Comparison of ENCODE assay signal across 8 cellular contexts in genomic region chr7:30136339-30136738, GRCh38. TPM values are rescaled to one million over a fixed set of nuclear protein-coding genes. Genes with fewer than 3 reads are reported as not detected.
A peak's percentile ranks its signal among the peaks of the same experiment; 100 is the strongest.
DNase-seq lines count a peak whose midpoint lies in the region; ATAC-seq and TF ChIP-seq lines count a peak whose summit lies in the region.

No MANE protein-coding gene starts in this region.

- peaks cover 6% of the 10 kb centered on the region for H3K4me1 ChIP-seq in psoas muscle

- ATAC-seq in psoas muscle, result peak in 2 of 4 donors; percentile 1

- WGBS in psoas muscle, 3 donors, result 40 to 52% (median 41%) methylated on average over 24 of the region's 24 CpGs

- H3K4me3 ChIP-seq in GM06990 (replicated peaks; ENCODE audit: low read depth, low read length) (peak overlapping the region; percentile 81), fibroblast of mammary gland (ENCODE audit: control insufficient read depth, low read depth, low read length) (peak overlapping the region; percentile 86), psoas muscle (peak overlapping the region; percentile 92)

- DNase-seq in GM06990 (ENCODE audit: extremely low read depth, insufficient read length) (no peak), RPMI8226 (peak; percentile 13), fibroblast of mammary gland (ENCODE audit: low read depth) (no peak), psoas muscle (no peak), HPDE6-E6E7 (ENCODE audit: extremely low spot score) (no peak), retina (no peak), islet precursor cell (no peak)
- DNase-seq in NK-92 treated with Interleukin-12 subunit alpha and Interleukin-12 subunit beta, amount 100 ng/mL, for 24 hours (lab: John Stamatoyannopoulos, UW), result no peak

- no peaks in the 10 kb centered on the region for H3K36me3 ChIP-seq in GM06990 (ENCODE audit: control insufficient read depth, insufficient read depth, low read length)
- H3K36me3 ChIP-seq in psoas muscle (ENCODE audit: insufficient read depth in 1 of 2, low read depth in 1 of 2), result no peaks in the 10 kb centered on the region

- no peaks in the 10 kb centered on the region for H3K9me3 ChIP-seq in psoas muscle

- intact Hi-C loops in psoas muscle (cut with DNase I), result no loop called here

- TF ChIP-seq CTCF in GM06990 (IDR thresholded peaks at IDR 0.05; ENCODE audit: insufficient read depth, low read length, poor library complexity, severe bottlenecking) (no peak), fibroblast of mammary gland (conservative IDR thresholded peaks at IDR 0.05; ENCODE audit: control insufficient read depth, insufficient read depth, low read depth, low read length) (no peak), psoas muscle (IDR thresholded peaks at IDR 0.05) (no peak)

- H3K27me3 ChIP-seq in GM06990 (replicated peaks; ENCODE audit: control insufficient read depth, insufficient read depth, low read length) (peaks cover 1% of the 10 kb centered on the region; the same call in 1 of the 2 replicates), psoas muscle (ENCODE audit: insufficient read depth in 3 of 3, low read length in 2 of 3) (no peaks in the 10 kb centered on the region)

- H3K27ac ChIP-seq in psoas muscle, result peak overlapping the region; percentile 87

RNA-seq across cellular contexts. Expression of gene MTURN, which starts 1.6 kb away (rescaled TPM):
- 10 to 100 TPM; 17.6 to 68.6 (median 36.9) TPM for total RNA-seq in psoas muscle
- polyA plus RNA-seq in psoas muscle, result 10 to 100 TPM in 2 of 3 donors, 1 to 10 TPM in 1; 7.1 to 12.5 (median 10.2) TPM
